ENCODE assay signal across 26 cellular contexts in genomic region chr3:61065451-61066011, GRCh38.
"Had no signal": no experiment of that assay in that cellular context is flagged by ENCODE, and none has a peak within 500 bp of the region (broad histone marks: within the 10 kb centered on the region; RNA-seq: fewer than 3 reads in every experiment).

No MANE protein-coding gene starts in this region.

- H3K4me1 ChIP-seq: heart right ventricle, left ventricle myocardium inferior, prostate gland, sigmoid colon, spleen, stomach, testis, thyroid gland, upper lobe of right lung had no signal

- H3K36me3 Mint-ChIP-seq: mesothelial cell of epicardium; natural killer cell; stimulated activated effector memory CD8-positive, alpha-beta T cell treated with anti-CD3 and anti-CD28 coated beads, Interleukin-12 subunit alpha, Interleukin-12 subunit beta, amount 100 ng/mL, for 72 hours had no signal

- H3K36me3 ChIP-seq: heart right ventricle, left ventricle myocardium inferior, ovary, prostate gland, sigmoid colon, spleen, stomach, thyroid gland, transverse colon, upper lobe of right lung had no signal

- H3K27ac Mint-ChIP-seq: mesothelial cell of epicardium; naive B cell; natural killer cell; nephron progenitor cell; stimulated activated effector memory CD8-positive, alpha-beta T cell treated with anti-CD3 and anti-CD28 coated beads, Interleukin-12 subunit alpha, Interleukin-12 subunit beta, amount 100 ng/mL, for 72 hours had no signal

- H3K4me1 Mint-ChIP-seq: naive B cell; natural killer cell; stimulated activated effector memory CD8-positive, alpha-beta T cell treated with anti-CD3 and anti-CD28 coated beads, Interleukin-12 subunit alpha, Interleukin-12 subunit beta, amount 100 ng/mL, for 72 hours had no signal

- DNase-seq: heart right ventricle; islet precursor cell; left ventricle myocardium inferior; mesendoderm; naive B cell; natural killer cell; nephron progenitor cell; ovary; retina; right cardiac atrium; sigmoid colon; small intestine; spleen; stimulated activated CD4-positive, alpha-beta T cell treated with anti-CD3 and anti-CD28 coated beads, Interleukin-4, amount 100 ng/mL, for 24 hours; stimulated activated naive CD4-positive, alpha-beta T cell; stomach; testis; thyroid gland; transverse colon; upper lobe of right lung had no signal

- FAIRE-seq: small intestine, urothelium cell line had no signal

- ATAC-seq: heart right ventricle; natural killer cell; right cardiac atrium; stimulated activated effector memory CD8-positive, alpha-beta T cell treated with anti-CD3 and anti-CD28 coated beads, Interleukin-12 subunit alpha, Interleukin-12 subunit beta, amount 100 ng/mL, for 72 hours; upper lobe of right lung had no signal

- H3K4me3 Mint-ChIP-seq: mesothelial cell of epicardium; naive B cell; natural killer cell; nephron progenitor cell; stimulated activated effector memory CD8-positive, alpha-beta T cell treated with anti-CD3 and anti-CD28 coated beads, Interleukin-12 subunit alpha, Interleukin-12 subunit beta, amount 100 ng/mL, for 72 hours had no signal

- H3K4me2 ChIP-seq: hepatocyte had no signal

- H3K27me3 Mint-ChIP-seq: naive B cell had no signal

- H3K27me3 ChIP-seq: heart right ventricle, hepatocyte, ovary, sigmoid colon, spleen, stomach, testis, thyroid gland, transverse colon, upper lobe of right lung had no signal

- H3K27ac ChIP-seq: heart right ventricle, hepatocyte, left ventricle myocardium inferior, ovary, prostate gland, sigmoid colon, spleen, stomach, testis, thyroid gland, transverse colon, upper lobe of right lung had no signal

- H3K4me3 ChIP-seq: heart right ventricle, hepatocyte, left ventricle myocardium inferior, lung, ovary, prostate gland, sigmoid colon, spleen, stomach, testis, thyroid gland, transverse colon, upper lobe of right lung had no signal

- H3K9me3 ChIP-seq: ovary, prostate gland, sigmoid colon, stomach, testis, thyroid gland, transverse colon, upper lobe of right lung had no signal

- H3K79me2 ChIP-seq: hepatocyte had no signal

- H2AFZ ChIP-seq: hepatocyte had no signal
